ENCODE assay signal across 1 cellular context in the genomic region with DNA sequence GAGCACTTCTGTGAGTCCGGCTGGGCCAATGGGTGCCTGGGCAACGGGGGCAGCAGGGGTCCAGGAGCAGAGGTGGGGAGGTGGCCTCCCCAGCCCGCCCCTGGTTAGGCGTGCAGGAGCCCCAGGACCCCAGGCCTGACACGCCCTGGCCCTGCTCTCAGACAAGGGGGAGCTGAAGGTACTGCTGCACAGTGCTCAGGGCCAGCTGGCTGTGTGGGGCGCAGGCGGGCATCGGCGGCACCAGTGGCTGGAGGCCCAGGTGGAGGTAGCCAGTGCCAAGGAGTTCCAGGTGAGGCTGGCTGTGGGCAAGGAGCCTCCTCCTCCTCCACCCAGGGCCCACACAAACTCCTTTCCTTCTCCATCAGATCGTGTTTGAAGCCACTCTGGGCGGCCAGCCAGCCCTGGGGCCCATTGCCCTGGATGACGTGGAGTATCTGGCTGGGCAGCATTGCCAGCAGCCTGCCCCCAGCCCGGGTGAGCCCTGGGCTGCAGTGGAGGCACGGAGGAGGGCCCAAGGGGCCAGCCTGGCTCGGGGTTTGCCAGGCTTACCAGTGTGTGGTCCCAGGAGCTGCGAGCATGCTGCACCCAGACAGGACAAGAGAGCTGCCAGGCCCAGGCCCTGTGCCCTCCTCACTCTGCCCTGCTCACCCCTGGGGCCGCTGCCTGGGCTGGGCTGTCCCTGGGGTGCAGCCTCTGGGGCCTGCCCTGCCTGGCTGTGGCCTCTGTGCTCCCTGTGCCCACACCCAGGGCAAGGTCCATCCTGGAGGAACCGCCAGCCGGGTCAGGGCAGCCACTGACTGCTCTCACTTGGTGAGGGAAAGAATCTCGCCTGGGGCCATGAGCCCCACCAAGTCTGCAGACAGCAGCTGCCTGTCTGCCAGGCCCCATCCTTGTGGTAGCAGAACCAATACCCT.
TF ChIP-seq lines count a peak whose summit lies in the region.

No MANE protein-coding gene starts in this region.

TF ChIP-seq in HepG2, 621 proteins besides CTCF, POLR2A, EP300 and RAD21 (continued from another document and continues in another):
- TF ChIP-seq, protein P1, sequence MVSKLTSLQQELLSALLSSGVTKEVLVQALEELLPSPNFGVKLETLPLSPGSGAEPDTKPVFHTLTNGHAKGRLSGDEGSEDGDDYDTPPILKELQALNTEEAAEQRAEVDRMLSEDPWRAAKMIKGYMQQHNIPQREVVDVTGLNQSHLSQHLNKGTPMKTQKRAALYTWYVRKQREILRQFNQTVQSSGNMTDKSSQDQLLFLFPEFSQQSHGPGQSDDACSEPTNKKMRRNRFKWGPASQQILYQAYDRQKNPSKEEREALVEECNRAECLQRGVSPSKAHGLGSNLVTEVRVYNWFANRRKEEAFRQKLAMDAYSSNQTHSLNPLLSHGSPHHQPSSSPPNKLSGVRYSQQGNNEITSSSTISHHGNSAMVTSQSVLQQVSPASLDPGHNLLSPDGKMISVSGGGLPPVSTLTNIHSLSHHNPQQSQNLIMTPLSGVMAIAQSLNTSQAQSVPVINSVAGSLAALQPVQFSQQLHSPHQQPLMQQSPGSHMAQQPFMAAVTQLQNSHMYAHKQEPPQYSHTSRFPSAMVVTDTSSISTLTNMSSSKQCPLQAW (CRISPR knock-in tag; IDR thresholded peaks at IDR 0.05) = no peak
- TF ChIP-seq ZNF879 (CRISPR knock-in tag; IDR thresholded peaks at IDR 0.05) = no peak
- TF ChIP-seq ELF1 (CRISPR knock-in tag; IDR thresholded peaks at IDR 0.05) = no peak
- peak; percentile 65 for TF ChIP-seq RBFOX2 (IDR thresholded peaks at IDR 0.05; ENCODE audit: low read depth, low read length)
- TF ChIP-seq BCL6 (CRISPR knock-in tag; IDR thresholded peaks at IDR 0.05) = 0 out of 2 replicates have a peak, but pooled peaks have one; percentile 28
- TF ChIP-seq CHD4 (IDR thresholded peaks at IDR 0.05; ENCODE audit: borderline replicate concordance, low read length) = no peak
- TF ChIP-seq SRSF4 (IDR thresholded peaks at IDR 0.05; ENCODE audit: low read depth, low read length, poor library complexity, severe bottlenecking) = no peak
- TF ChIP-seq SALL1 (CRISPR knock-in tag; IDR thresholded peaks at IDR 0.05) = 0 out of 2 replicates have a peak, but pooled peaks have one; percentile 17
- TF ChIP-seq, protein P2, sequence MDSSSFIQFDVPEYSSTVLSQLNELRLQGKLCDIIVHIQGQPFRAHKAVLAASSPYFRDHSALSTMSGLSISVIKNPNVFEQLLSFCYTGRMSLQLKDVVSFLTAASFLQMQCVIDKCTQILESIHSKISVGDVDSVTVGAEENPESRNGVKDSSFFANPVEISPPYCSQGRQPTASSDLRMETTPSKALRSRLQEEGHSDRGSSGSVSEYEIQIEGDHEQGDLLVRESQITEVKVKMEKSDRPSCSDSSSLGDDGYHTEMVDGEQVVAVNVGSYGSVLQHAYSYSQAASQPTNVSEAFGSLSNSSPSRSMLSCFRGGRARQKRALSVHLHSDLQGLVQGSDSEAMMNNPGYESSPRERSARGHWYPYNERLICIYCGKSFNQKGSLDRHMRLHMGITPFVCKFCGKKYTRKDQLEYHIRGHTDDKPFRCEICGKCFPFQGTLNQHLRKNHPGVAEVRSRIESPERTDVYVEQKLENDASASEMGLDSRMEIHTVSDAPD (CRISPR knock-in tag; IDR thresholded peaks at IDR 0.05) = no peak
- no peak for TF ChIP-seq DNMT3B (CRISPR knock-in tag; conservative IDR thresholded peaks at IDR 0.05)
- TF ChIP-seq PTBP1 (IDR thresholded peaks at IDR 0.05; ENCODE audit: low read depth, low read length, poor library complexity, severe bottlenecking) = no peak
- no peak for TF ChIP-seq POLR2AphosphoS2 (IDR thresholded peaks at IDR 0.05; ENCODE audit: low read depth, low read length)
- peak; percentile 2; the same call in 1 of the 2 replicates for TF ChIP-seq AKAP8 (CRISPR knock-in tag; IDR thresholded peaks at IDR 0.05)
- 0 out of 2 replicates have a peak, but pooled peaks have one; percentile 45 for TF ChIP-seq ZFP41 (CRISPR knock-in tag; IDR thresholded peaks at IDR 0.05; ENCODE audit: borderline replicate concordance)
- TF ChIP-seq, protein P3, sequence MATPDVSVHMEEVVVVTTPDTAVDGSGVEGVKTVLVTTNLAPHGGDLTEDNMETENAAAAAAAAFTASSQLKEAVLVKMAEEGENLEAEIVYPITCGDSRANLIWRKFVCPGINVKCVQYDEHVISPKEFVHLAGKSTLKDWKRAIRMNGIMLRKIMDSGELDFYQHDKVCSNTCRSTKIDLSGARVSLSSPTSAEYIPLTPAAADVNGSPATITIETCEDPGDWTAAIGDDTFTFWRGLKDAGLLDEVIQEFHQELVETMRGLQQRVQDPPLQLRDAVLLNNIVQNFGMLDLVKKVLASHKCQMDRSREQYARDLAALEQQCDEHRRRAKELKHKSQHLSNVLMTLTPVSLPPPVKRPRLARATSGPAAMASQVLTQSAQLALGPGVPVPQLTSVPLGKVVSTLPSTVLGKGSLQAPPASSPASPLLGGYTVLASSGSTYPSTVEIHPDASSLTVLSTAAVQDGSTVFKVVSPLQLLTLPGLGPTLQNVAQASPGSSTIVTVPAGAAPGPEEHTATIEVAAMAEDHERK (CRISPR knock-in tag; IDR thresholded peaks at IDR 0.05; ENCODE audit: low read depth) = no peak
- no peak for TF ChIP-seq SP2 (CRISPR knock-in tag; IDR thresholded peaks at IDR 0.05)
- TF ChIP-seq, protein P4, sequence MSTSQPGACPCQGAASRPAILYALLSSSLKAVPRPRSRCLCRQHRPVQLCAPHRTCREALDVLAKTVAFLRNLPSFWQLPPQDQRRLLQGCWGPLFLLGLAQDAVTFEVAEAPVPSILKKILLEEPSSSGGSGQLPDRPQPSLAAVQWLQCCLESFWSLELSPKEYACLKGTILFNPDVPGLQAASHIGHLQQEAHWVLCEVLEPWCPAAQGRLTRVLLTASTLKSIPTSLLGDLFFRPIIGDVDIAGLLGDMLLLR (CRISPR knock-in tag; IDR thresholded peaks at IDR 0.05) = no peak
- no peak for TF ChIP-seq ZNF589 (CRISPR knock-in tag; conservative IDR thresholded peaks at IDR 0.05)
- TF ChIP-seq, protein P5, sequence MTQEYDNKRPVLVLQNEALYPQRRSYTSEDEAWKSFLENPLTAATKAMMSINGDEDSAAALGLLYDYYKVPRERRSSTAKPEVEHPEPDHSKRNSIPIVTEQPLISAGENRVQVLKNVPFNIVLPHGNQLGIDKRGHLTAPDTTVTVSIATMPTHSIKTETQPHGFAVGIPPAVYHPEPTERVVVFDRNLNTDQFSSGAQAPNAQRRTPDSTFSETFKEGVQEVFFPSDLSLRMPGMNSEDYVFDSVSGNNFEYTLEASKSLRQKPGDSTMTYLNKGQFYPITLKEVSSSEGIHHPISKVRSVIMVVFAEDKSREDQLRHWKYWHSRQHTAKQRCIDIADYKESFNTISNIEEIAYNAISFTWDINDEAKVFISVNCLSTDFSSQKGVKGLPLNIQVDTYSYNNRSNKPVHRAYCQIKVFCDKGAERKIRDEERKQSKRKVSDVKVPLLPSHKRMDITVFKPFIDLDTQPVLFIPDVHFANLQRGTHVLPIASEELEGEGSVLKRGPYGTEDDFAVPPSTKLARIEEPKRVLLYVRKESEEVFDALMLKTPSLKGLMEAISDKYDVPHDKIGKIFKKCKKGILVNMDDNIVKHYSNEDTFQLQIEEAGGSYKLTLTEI (CRISPR knock-in tag; conservative IDR thresholded peaks at IDR 0.05) = no peak
- TF ChIP-seq, protein P6, sequence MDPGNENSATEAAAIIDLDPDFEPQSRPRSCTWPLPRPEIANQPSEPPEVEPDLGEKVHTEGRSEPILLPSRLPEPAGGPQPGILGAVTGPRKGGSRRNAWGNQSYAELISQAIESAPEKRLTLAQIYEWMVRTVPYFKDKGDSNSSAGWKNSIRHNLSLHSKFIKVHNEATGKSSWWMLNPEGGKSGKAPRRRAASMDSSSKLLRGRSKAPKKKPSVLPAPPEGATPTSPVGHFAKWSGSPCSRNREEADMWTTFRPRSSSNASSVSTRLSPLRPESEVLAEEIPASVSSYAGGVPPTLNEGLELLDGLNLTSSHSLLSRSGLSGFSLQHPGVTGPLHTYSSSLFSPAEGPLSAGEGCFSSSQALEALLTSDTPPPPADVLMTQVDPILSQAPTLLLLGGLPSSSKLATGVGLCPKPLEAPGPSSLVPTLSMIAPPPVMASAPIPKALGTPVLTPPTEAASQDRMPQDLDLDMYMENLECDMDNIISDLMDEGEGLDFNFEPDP (CRISPR knock-in tag; conservative IDR thresholded peaks at IDR 0.05) = 0 out of 2 replicates have a peak, but pooled peaks have one; percentile 41
- TF ChIP-seq, protein P7, sequence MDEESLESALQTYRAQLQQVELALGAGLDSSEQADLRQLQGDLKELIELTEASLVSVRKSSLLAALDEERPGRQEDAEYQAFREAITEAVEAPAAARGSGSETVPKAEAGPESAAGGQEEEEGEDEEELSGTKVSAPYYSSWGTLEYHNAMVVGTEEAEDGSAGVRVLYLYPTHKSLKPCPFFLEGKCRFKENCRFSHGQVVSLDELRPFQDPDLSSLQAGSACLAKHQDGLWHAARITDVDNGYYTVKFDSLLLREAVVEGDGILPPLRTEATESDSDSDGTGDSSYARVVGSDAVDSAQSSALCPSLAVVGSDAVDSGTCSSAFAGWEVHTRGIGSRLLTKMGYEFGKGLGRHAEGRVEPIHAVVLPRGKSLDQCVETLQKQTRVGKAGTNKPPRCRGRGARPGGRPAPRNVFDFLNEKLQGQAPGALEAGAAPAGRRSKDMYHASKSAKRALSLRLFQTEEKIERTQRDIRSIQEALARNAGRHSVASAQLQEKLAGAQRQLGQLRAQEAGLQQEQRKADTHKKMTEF (CRISPR knock-in tag; IDR thresholded peaks at IDR 0.05) = peak; percentile 21; the same call in 1 of the 2 replicates
- TF ChIP-seq PHF8 (CRISPR knock-in tag; IDR thresholded peaks at IDR 0.05) = no peak
- TF ChIP-seq, protein P8, sequence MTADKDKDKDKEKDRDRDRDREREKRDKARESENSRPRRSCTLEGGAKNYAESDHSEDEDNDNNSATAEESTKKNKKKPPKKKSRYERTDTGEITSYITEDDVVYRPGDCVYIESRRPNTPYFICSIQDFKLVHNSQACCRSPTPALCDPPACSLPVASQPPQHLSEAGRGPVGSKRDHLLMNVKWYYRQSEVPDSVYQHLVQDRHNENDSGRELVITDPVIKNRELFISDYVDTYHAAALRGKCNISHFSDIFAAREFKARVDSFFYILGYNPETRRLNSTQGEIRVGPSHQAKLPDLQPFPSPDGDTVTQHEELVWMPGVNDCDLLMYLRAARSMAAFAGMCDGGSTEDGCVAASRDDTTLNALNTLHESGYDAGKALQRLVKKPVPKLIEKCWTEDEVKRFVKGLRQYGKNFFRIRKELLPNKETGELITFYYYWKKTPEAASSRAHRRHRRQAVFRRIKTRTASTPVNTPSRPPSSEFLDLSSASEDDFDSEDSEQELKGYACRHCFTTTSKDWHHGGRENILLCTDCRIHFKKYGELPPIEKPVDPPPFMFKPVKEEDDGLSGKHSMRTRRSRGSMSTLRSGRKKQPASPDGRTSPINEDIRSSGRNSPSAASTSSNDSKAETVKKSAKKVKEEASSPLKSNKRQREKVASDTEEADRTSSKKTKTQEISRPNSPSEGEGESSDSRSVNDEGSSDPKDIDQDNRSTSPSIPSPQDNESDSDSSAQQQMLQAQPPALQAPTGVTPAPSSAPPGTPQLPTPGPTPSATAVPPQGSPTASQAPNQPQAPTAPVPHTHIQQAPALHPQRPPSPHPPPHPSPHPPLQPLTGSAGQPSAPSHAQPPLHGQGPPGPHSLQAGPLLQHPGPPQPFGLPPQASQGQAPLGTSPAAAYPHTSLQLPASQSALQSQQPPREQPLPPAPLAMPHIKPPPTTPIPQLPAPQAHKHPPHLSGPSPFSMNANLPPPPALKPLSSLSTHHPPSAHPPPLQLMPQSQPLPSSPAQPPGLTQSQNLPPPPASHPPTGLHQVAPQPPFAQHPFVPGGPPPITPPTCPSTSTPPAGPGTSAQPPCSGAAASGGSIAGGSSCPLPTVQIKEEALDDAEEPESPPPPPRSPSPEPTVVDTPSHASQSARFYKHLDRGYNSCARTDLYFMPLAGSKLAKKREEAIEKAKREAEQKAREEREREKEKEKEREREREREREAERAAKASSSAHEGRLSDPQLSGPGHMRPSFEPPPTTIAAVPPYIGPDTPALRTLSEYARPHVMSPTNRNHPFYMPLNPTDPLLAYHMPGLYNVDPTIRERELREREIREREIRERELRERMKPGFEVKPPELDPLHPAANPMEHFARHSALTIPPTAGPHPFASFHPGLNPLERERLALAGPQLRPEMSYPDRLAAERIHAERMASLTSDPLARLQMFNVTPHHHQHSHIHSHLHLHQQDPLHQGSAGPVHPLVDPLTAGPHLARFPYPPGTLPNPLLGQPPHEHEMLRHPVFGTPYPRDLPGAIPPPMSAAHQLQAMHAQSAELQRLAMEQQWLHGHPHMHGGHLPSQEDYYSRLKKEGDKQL (CRISPR knock-in tag; IDR thresholded peaks at IDR 0.05; ENCODE audit: low read depth) = no peak
- TF ChIP-seq ZNF33A (CRISPR knock-in tag; IDR thresholded peaks at IDR 0.05; ENCODE audit: borderline replicate concordance) = no peak
- no peak for TF ChIP-seq SKI (IDR thresholded peaks at IDR 0.05; ENCODE audit: partially characterized antibody)
- no peak for TF ChIP-seq KLF9 (CRISPR knock-in tag; IDR thresholded peaks at IDR 0.05; ENCODE audit: low read depth)
- TF ChIP-seq ATAD3A (CRISPR knock-in tag; IDR thresholded peaks at IDR 0.05) = no peak
- no peak for TF ChIP-seq PAX8 (CRISPR knock-in tag; IDR thresholded peaks at IDR 0.05; ENCODE audit: borderline replicate concordance)
- TF ChIP-seq STAG1 (CRISPR knock-in tag; IDR thresholded peaks at IDR 0.05) = 0 out of 2 replicates have a peak, but pooled peaks have one; percentile 2
- no peak for TF ChIP-seq ZNF234 (CRISPR knock-in tag; conservative IDR thresholded peaks at IDR 0.05)
- TF ChIP-seq, protein P9, sequence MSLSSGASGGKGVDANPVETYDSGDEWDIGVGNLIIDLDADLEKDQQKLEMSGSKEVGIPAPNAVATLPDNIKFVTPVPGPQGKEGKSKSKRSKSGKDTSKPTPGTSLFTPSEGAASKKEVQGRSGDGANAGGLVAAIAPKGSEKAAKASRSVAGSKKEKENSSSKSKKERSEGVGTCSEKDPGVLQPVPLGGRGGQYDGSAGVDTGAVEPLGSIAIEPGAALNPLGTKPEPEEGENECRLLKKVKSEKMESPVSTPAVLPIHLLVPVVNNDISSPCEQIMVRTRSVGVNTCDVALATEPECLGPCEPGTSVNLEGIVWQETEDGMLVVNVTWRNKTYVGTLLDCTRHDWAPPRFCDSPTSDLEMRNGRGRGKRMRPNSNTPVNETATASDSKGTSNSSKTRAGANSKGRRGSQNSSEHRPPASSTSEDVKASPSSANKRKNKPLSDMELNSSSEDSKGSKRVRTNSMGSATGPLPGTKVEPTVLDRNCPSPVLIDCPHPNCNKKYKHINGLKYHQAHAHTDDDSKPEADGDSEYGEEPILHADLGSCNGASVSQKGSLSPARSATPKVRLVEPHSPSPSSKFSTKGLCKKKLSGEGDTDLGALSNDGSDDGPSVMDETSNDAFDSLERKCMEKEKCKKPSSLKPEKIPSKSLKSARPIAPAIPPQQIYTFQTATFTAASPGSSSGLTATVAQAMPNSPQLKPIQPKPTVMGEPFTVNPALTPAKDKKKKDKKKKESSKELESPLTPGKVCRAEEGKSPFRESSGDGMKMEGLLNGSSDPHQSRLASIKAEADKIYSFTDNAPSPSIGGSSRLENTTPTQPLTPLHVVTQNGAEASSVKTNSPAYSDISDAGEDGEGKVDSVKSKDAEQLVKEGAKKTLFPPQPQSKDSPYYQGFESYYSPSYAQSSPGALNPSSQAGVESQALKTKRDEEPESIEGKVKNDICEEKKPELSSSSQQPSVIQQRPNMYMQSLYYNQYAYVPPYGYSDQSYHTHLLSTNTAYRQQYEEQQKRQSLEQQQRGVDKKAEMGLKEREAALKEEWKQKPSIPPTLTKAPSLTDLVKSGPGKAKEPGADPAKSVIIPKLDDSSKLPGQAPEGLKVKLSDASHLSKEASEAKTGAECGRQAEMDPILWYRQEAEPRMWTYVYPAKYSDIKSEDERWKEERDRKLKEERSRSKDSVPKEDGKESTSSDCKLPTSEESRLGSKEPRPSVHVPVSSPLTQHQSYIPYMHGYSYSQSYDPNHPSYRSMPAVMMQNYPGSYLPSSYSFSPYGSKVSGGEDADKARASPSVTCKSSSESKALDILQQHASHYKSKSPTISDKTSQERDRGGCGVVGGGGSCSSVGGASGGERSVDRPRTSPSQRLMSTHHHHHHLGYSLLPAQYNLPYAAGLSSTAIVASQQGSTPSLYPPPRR (CRISPR knock-in tag; IDR thresholded peaks at IDR 0.05; ENCODE audit: borderline replicate concordance) = no peak
- TF ChIP-seq ZNF569 (CRISPR knock-in tag; IDR thresholded peaks at IDR 0.05; ENCODE audit: borderline replicate concordance) = no peak
